In the genomic region with DNA sequence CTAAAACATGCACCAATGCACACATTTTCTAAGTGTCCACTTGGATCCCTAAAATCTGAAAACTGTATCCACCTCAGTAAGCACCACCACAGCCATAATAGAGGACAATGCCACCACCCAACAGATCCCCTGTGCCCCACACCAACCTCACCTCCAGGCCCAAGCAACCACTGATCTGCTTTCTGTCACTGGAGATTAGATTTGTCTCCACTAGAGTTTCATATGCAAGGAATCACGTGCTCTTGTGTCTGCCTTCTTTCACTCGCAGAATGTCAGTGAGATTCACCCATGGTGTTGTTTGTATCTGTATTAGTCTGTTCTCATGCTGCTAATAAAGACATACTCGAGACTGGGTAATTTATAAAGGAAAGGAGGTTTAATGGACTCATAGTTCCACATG, we compare ENCODE assay signal across 29 cellular contexts.
"Had no signal": no experiment of that assay in that cellular context is flagged by ENCODE, and none has a peak within 500 bp of the region (broad histone marks: within the 10 kb centered on the region; RNA-seq: fewer than 3 reads in every experiment).

No MANE protein-coding gene starts in this region.

- H3K27me3 ChIP-seq: body of pancreas, colonic mucosa, foreskin keratinocyte, gastrocnemius medialis had no signal

- ATAC-seq: activated CD4-positive, CD25-positive, alpha-beta regulatory T cell treated with anti-CD3 and anti-CD28 coated beads, Interleukin-2, amount 50 U/mL, for 24 hours; activated naive CD4-positive, alpha-beta T cell treated with anti-CD3 and anti-CD28 coated beads, Interleukin-2, amount 50 U/mL, for 72 hours; activated T-cell treated with anti-CD3 and anti-CD28 coated beads, Interleukin-2, amount 50 U/mL, for 72 hours; body of pancreas; esophagus mucosa; foreskin keratinocyte; gastrocnemius medialis; T-helper 17 cell had no signal

- DNase-seq: activated B cell treated with CpG ODN at 0.5 μM for 24 hours; activated CD4-positive, alpha-beta memory T cell treated with anti-CD3 and anti-CD28 coated beads, Interleukin-2, amount 10 ng/mL, durations not matched to agents 7 days and 5 days; activated CD4-positive, alpha-beta T cell treated with anti-CD3 and anti-CD28 coated beads for 48 hours; activated CD4-positive, alpha-beta T cell treated with anti-CD3 and anti-CD28 coated beads, Interleukin-2, amount 50 U/mL, for 4 hours; activated CD8-positive, alpha-beta memory T cell treated with anti-CD3 and anti-CD28 coated beads, Interleukin-2, amount 50 U/mL, for 48 hours; activated gamma-delta T cell; activated naive CD4-positive, alpha-beta T cell; activated naive CD4-positive, alpha-beta T cell treated with anti-CD3 and anti-CD28 coated beads, Interleukin-2, amount 10 ng/mL, durations not matched to agents 7 days and 5 days; activated naive CD8-positive, alpha-beta T cell treated with anti-CD3 and anti-CD28 coated beads, Interleukin-2, amount 10 ng/mL, durations not matched to agents 7 days and 5 days; activated T-cell treated with anti-CD3 and anti-CD28 coated beads for 4 hours; activated T-cell treated with anti-CD3 and anti-CD28 coated beads, Interleukin-2, amount 50 U/mL, for 24 hours; activated T-cell treated with anti-CD3 and anti-CD28 coated beads, Interleukin-2, amount 50 U/mL, for 72 hours; anterior cingulate cortex; body of pancreas; central memory CD4-positive, alpha-beta T cell; cerebellar nuclear complex; colonic mucosa; effector memory CD4-positive, alpha-beta T cell; endodermal cell; foreskin keratinocyte; gastrocnemius medialis; glutamatergic neuron; T-helper 1 cell; T-helper 17 cell; T1000; WERI-Rb-1 had no signal

- H3K36me3 ChIP-seq: colonic mucosa, gastrocnemius medialis, WERI-Rb-1 had no signal

- H3K4me3 ChIP-seq: body of pancreas, colonic mucosa, gastrocnemius medialis had no signal

- H3K27ac ChIP-seq: body of pancreas, colonic mucosa, foreskin keratinocyte, gastrocnemius medialis, WERI-Rb-1 had no signal

- H3K4me1 ChIP-seq: body of pancreas, colonic mucosa, foreskin keratinocyte, gastrocnemius medialis had no signal

- H3K9me3 ChIP-seq: body of pancreas, colonic mucosa, gastrocnemius medialis had no signal
